25 cellular contexts compared by ENCODE assay signal in the genomic region with DNA sequence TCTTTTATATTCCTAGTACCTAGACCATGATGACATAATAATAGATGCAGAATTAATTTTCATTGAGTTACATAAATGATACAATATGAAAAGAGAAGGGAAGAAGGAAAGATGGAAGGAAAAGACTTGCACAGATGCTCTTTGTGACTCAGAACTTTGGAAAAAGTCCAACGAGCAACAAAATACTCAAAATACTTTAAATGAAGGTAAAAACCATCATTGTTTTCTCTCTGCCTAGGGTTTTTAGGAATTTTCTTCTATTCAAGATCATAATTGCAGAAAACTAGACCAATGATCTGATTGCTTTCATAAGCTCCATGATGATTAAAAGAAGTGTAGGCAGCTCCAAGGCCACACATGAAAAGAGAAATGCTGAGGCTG.
DNase-seq lines count a peak whose midpoint lies in the region; ATAC-seq, FAIRE-seq and TF ChIP-seq lines count a peak whose summit lies in the region.
"Had no signal": no experiment of that assay in that cellular context is flagged by ENCODE, and none has a peak within 500 bp of the region (broad histone marks: within the 10 kb centered on the region; RNA-seq: fewer than 3 reads in every experiment).

No MANE protein-coding gene starts in this region.

- no peak for ATAC-seq in HepG2
- no peak for ATAC-seq in right lobe of liver
- no peak for ATAC-seq in sciatic nerve

- no peaks in the 10 kb centered on the region for H3F3A ChIP-seq in neural progenitor cell (ENCODE audit: low read depth)

- H3K4me3 ChIP-seq in HepG2 (replicated peaks in 1 of 3; ENCODE audit: insufficient read depth in 1 of 3, low read depth in 2 of 3, low read length in 3 of 3), result no peak overlapping the region
- H3K4me3 ChIP-seq in right lobe of liver, result no peak overlapping the region
- H3K4me3 ChIP-seq in astrocyte (ENCODE audit: insufficient read depth, low read depth, low read length), result no peak overlapping the region
- H3K4me3 ChIP-seq in fibroblast of mammary gland (ENCODE audit: control insufficient read depth, low read depth, low read length), result no peak overlapping the region
- no peak overlapping the region for H3K4me3 ChIP-seq in neural progenitor cell
- H3K4me3 ChIP-seq: BLaER1, MG63, PC-9 had no signal

- TF ChIP-seq EP300 in HepG2 (IDR thresholded peaks at IDR 0.05; ENCODE audit: low read depth in 2 of 2, low read length in 2 of 2) (no peak), HepG2 (CRISPR knock-in tag; IDR thresholded peaks at IDR 0.05; ENCODE audit: borderline replicate concordance) (no peak)

- no peaks in the 10 kb centered on the region for H3K36me3 Mint-ChIP-seq in astrocyte (ENCODE audit: low read depth, unreplicated experiment)
- H3K36me3 Mint-ChIP-seq in neural progenitor cell, result no peaks in the 10 kb centered on the region
- H3K36me3 Mint-ChIP-seq: CD4-positive, CD25-positive, alpha-beta regulatory T cell had no signal

- 0% methylated on average over 1 of the region's 1 CpG for WGBS in HepG2 (ENCODE audit: low lambda C conversion rate)
- WGBS in right lobe of liver (ENCODE audit: insufficient coverage, low coverage, low lambda C conversion rate, missing lambda C conversion rate), result 65% methylated on average over 1 of the region's 1 CpG

- no peak for TF ChIP-seq RAD21 in HepG2 (CRISPR knock-in tag; IDR thresholded peaks at IDR 0.05)

- H4K20me1 ChIP-seq in HepG2 (ENCODE audit: insufficient read depth, low read length) (no peaks in the 10 kb centered on the region), astrocyte (ENCODE audit: insufficient read depth, low read length) (no peaks in the 10 kb centered on the region), neural progenitor cell (ENCODE audit: low read depth) (no peaks in the 10 kb centered on the region)
- H4K20me1 ChIP-seq: BLaER1 had no signal

- POLR2A ChIA-PET in HepG2 (lab: Yijun Ruan, JAX), result no interaction called here
- POLR2A ChIA-PET in HEK293T (lab: Yijun Ruan, JAX), result no interaction called here

- DNase-seq in HepG2 (ENCODE audit: low spot score), result no peak
- DNase-seq in right lobe of liver, result no peak
- DNase-seq in astrocyte (ENCODE audit: low read depth), result peak; percentile 52
- DNase-seq in fibroblast of mammary gland (ENCODE audit: low read depth), result peak; percentile 4
- no peak for DNase-seq in neural progenitor cell (ENCODE audit: low spot score)
- DNase-seq in sciatic nerve (ENCODE audit: low spot score), result no peak
- no peak for DNase-seq in HEK293T (ENCODE audit: extremely low spot score)
- DNase-seq in D721Med (ENCODE audit: insufficient read length, low spot score), result no peak
- DNase-seq: 8988T; ACHN; CD4-positive, CD25-positive, alpha-beta regulatory T cell; DMS53; GF-D8; H7; KBM-7; MG63; NCI-H1105 treated with DMSO at 0.1 percent for 48 hours; NCI-H146; NCI-H1930; NCI-H526 treated with DMSO at 0.1 percent for 48 hours; PC-9; Right ventricle myocardium superior; RPMI8226 had no signal

- no peak overlapping the region for H3K4me2 ChIP-seq in HepG2 (ENCODE audit: low read depth, low read length)
- H3K4me2 ChIP-seq in astrocyte (ENCODE audit: low read length), result no peak overlapping the region
- no peak overlapping the region for H3K4me2 ChIP-seq in neural progenitor cell
- H3K4me2 ChIP-seq: BLaER1, PC-9 had no signal

- TF ChIP-seq CTCF in HepG2 (CRISPR knock-in tag; IDR thresholded peaks at IDR 0.05), result no peak
- TF ChIP-seq CTCF in right lobe of liver (IDR thresholded peaks at IDR 0.05), result no peak
- no peak for TF ChIP-seq CTCF in astrocyte (IDR thresholded peaks at IDR 0.05; ENCODE audit: insufficient read depth, low read depth, low read length)
- TF ChIP-seq CTCF in fibroblast of mammary gland (conservative IDR thresholded peaks at IDR 0.05; ENCODE audit: control insufficient read depth, insufficient read depth, low read depth, low read length), result no peak
- TF ChIP-seq CTCF in neural progenitor cell (IDR thresholded peaks at IDR 0.05), result no peak
- no peak for TF ChIP-seq CTCF in D721Med (IDR thresholded peaks at IDR 0.05; ENCODE audit: insufficient read depth, missing control alignments)

- H3K4me1 ChIP-seq in HepG2 (ENCODE audit: insufficient read depth, low read length) (no peaks in the 10 kb centered on the region), right lobe of liver (no peaks in the 10 kb centered on the region), astrocyte (ENCODE audit: insufficient read depth, low read length) (no peaks in the 10 kb centered on the region), neural progenitor cell (no peaks in the 10 kb centered on the region)

- CTCF ChIA-PET in HepG2 (lab: Yijun Ruan, JAX; ENCODE audit: low intra/inter-chr PET ratio, low total read pairs), result no interaction called here
- CTCF ChIA-PET in HEK293T (lab: Yijun Ruan, JAX), result no interaction called here

- FAIRE-seq in HepG2 (lab: Jason Lieb, UNC) (no peak), astrocyte (lab: Jason Lieb, UNC) (peak; percentile 65), D721Med (lab: Jason Lieb, UNC) (no peak)
- FAIRE-seq: GM18507 had no signal

- TF ChIP-seq POLR2A in HepG2 (IDR thresholded peaks at IDR 0.05; ENCODE audit: insufficient read depth in 1 of 2, low read depth in 2 of 2, low read length in 2 of 2) (no peak), right lobe of liver (IDR thresholded peaks at IDR 0.05) (no peak)

- no peak overlapping the region for H2AFZ ChIP-seq in HepG2 (ENCODE audit: low read length)
- H2AFZ ChIP-seq in astrocyte (ENCODE audit: low read depth, low read length), result no peak overlapping the region
- H2AFZ ChIP-seq in neural progenitor cell (replicated peaks), result no peak overlapping the region
- H2AFZ ChIP-seq: PC-9 had no signal

- H3K9me3 ChIP-seq in HepG2 (ENCODE audit: low read length), result no peaks in the 10 kb centered on the region
- no peaks in the 10 kb centered on the region for H3K9me3 ChIP-seq in right lobe of liver
- H3K9me3 ChIP-seq in astrocyte (ENCODE audit: insufficient read depth, low read depth, low read length), result no peaks in the 10 kb centered on the region
- H3K9me3 ChIP-seq in neural progenitor cell (ENCODE audit: low read depth), result no peaks in the 10 kb centered on the region
- H3K9me3 ChIP-seq: BLaER1, MG63 had no signal

- H3K4me1 Mint-ChIP-seq in astrocyte (ENCODE audit: low read depth, unreplicated experiment) (peaks cover 3% of the 10 kb centered on the region), neural progenitor cell (peaks cover 2% of the 10 kb centered on the region)
- H3K4me1 Mint-ChIP-seq: CD4-positive, CD25-positive, alpha-beta regulatory T cell had no signal

- H3K9ac ChIP-seq in HepG2 (ENCODE audit: insufficient read depth, low read depth, low read length), result no peak overlapping the region
- no peak overlapping the region for H3K9ac ChIP-seq in astrocyte (ENCODE audit: low read length)
- no peak overlapping the region for H3K9ac ChIP-seq in neural progenitor cell
- H3K9ac ChIP-seq: BLaER1 had no signal

- in situ Hi-C loops in HepG2 (cut with HindIII; ENCODE audit: extremely low pct_ligation_motif_present, low pct_unique_long_range_greater_than_20kb), result no loop called here

- peaks cover 3% of the 10 kb centered on the region for H3K9me3 Mint-ChIP-seq in astrocyte (ENCODE audit: unreplicated experiment)
- H3K9me3 Mint-ChIP-seq in neural progenitor cell, result no peaks in the 10 kb centered on the region

- H3K27ac Mint-ChIP-seq in astrocyte (ENCODE audit: unreplicated experiment) (no peak overlapping the region), neural progenitor cell (no peak overlapping the region)
- H3K27ac Mint-ChIP-seq: CD4-positive, CD25-positive, alpha-beta regulatory T cell had no signal

- H3K27me3 ChIP-seq in HepG2 (ENCODE audit: control insufficient read depth in 1 of 2, insufficient read depth in 2 of 2, low read length in 2 of 2) (peaks cover 0 to 23% of the 10 kb centered on the region in 2 experiments; a peak in 2 of 5 replicates), right lobe of liver (no peaks in the 10 kb centered on the region), astrocyte (ENCODE audit: insufficient read depth, low read length) (no peaks in the 10 kb centered on the region), neural progenitor cell (no peaks in the 10 kb centered on the region)
- H3K27me3 ChIP-seq: BLaER1, MG63 had no signal

- intact Hi-C loops in HepG2 (cut with micrococcal nuclease; ENCODE audit: unreplicated experiment) (no loop called here), right lobe of liver (cut with DNase I) (no loop called here), sciatic nerve (cut with DNase I) (no loop called here)

- H3K4me3 Mint-ChIP-seq in astrocyte (ENCODE audit: unreplicated experiment), result no peak overlapping the region
- H3K4me3 Mint-ChIP-seq in neural progenitor cell, result no peak overlapping the region
- H3K4me3 Mint-ChIP-seq: CD4-positive, CD25-positive, alpha-beta regulatory T cell had no signal

- H3K36me3 ChIP-seq in HepG2 (replicated peaks in 1 of 2; ENCODE audit: control insufficient read depth in 1 of 2, insufficient read depth in 2 of 2, low read length in 2 of 2) (no peaks in the 10 kb centered on the region), right lobe of liver (no peaks in the 10 kb centered on the region), astrocyte (ENCODE audit: insufficient read depth, low read length) (no peaks in the 10 kb centered on the region), neural progenitor cell (no peaks in the 10 kb centered on the region)
- H3K36me3 ChIP-seq: BLaER1, MG63 had no signal

- H3K27me3 Mint-ChIP-seq in astrocyte (ENCODE audit: low read depth, unreplicated experiment) (peaks cover 45% of the 10 kb centered on the region), neural progenitor cell (ENCODE audit: insufficient read depth, low read depth) (peaks cover 8% of the 10 kb centered on the region)

- H3K79me2 ChIP-seq in HepG2 (ENCODE audit: insufficient read depth, low read length) (no peaks in the 10 kb centered on the region), astrocyte (ENCODE audit: insufficient read depth, low read length) (no peaks in the 10 kb centered on the region), neural progenitor cell (ENCODE audit: low read depth) (no peaks in the 10 kb centered on the region)

- H3K27ac ChIP-seq in HepG2 (ENCODE audit: extremely low read length, insufficient read depth, low read length), result no peak overlapping the region
- H3K27ac ChIP-seq in right lobe of liver, result no peak overlapping the region
- no peak overlapping the region for H3K27ac ChIP-seq in astrocyte (ENCODE audit: low read depth, low read length)
- H3K27ac ChIP-seq in neural progenitor cell, result no peak overlapping the region
- H3K27ac ChIP-seq: BLaER1, PC-9 had no signal

- BruUV-seq in HepG2 (replicated peaks; lab: Mats Ljungman, UMichigan), result no TSS peak

TF ChIP-seq in HepG2, 621 proteins besides CTCF, POLR2A, EP300 and RAD21:
- TF ChIP-seq HMG20B (CRISPR knock-in tag; conservative IDR thresholded peaks at IDR 0.05) (no peak), CREB1 (IDR thresholded peaks at IDR 0.05) (0 out of 2 replicates have a peak, but pooled peaks have one; percentile 35), CREB1 (CRISPR knock-in tag; IDR thresholded peaks at IDR 0.05) (no peak)

TF ChIP-seq in HEK293T, 16 proteins besides CTCF, POLR2A, EP300 and RAD21 (continues in another document):
- TF ChIP-seq HDGF (IDR thresholded peaks at IDR 0.05; ENCODE audit: borderline replicate concordance), result no peak
- no peak for TF ChIP-seq ELF4 (IDR thresholded peaks at IDR 0.05)
- TF ChIP-seq ZNF384 (IDR thresholded peaks at IDR 0.05), result no peak
- TF ChIP-seq FOXK2 (IDR thresholded peaks at IDR 0.05), result no peak
- no peak for TF ChIP-seq SUZ12 (IDR thresholded peaks at IDR 0.05)
- TF ChIP-seq L3MBTL2 (conservative IDR thresholded peaks at IDR 0.05), result no peak
- no peak for TF ChIP-seq BHLHE40 (IDR thresholded peaks at IDR 0.05; ENCODE audit: borderline replicate concordance)

Comparison
In these comparisons a context has a peak if more than half of its experiments do, and no peak if none do; other contexts are left out.
1. DNase-seq: peak in astrocyte (single experiment) and fibroblast of mammary gland (single experiment); none in HepG2 (single experiment), right lobe of liver (0 of 3), neural progenitor cell (single experiment), sciatic nerve (single experiment), HEK293T (single experiment) and D721Med (single experiment).